ENCODE assay signal across 8 cellular contexts in the genomic region with DNA sequence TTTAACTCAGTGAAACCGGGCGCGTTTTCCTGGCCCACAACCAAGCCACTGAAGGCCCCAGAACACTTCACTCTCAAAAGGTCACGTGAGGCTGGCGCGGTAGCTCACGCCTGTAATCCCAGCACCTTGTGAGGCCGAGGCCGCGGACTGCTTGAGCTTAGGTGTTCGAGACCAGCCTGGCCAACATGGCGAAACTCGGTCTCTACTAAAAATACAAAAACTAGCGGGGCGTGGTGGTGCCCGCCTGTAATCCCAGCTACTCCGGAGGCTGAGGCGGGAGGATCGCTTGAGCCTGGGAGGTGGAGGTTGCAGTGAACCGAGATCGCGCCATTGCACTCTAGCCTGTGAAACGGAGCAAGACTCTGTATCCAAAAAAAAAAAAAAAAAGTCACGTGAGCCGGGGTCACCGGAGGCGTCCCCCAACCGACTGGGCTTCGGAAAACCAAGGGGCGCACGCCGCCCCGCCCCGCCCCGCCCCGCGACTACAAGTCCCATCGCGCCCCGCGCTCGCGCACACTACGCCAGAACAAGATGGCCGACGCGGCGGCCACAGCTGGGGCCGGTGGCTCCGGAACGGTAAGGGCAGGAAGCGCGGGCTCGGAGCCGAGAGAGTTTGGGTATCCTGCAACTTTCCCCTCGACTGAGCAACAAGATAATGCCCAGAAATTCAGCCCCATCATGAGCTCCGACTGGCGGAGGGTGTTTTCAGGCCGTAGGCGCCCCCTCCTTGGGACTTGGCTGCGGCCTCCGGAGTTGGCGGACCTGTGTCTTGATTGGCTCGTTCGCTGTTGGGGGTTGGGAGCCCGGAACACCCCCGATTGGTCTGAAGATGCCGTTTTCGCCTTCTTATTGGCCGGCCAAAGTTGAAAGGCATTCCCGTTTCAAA. TPM values are rescaled to one million over a fixed set of nuclear protein-coding genes. Genes with fewer than 3 reads are reported as not detected.
DNase-seq lines count a peak whose midpoint lies in the region; ATAC-seq and TF ChIP-seq lines count a peak whose summit lies in the region.

A gene with protein sequence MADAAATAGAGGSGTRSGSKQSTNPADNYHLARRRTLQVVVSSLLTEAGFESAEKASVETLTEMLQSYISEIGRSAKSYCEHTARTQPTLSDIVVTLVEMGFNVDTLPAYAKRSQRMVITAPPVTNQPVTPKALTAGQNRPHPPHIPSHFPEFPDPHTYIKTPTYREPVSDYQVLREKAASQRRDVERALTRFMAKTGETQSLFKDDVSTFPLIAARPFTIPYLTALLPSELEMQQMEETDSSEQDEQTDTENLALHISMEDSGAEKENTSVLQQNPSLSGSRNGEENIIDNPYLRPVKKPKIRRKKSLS (plus strand): TSS at position 514 of the 886 bp plus-strand sequence. CDS start 18 bp downstream, at position 532.

- H3K9me3 Mint-ChIP-seq in Caco-2 (ENCODE audit: unreplicated experiment): no peaks in the 10 kb centered on the region
- H3K9me3 Mint-ChIP-seq in activated CD8-positive, alpha-beta memory T cell treated with anti-CD3 and anti-CD28 coated beads, Interleukin-2, amount 10 ng/mL, durations not matched to agents 7 days and 5 days (ENCODE audit: low read depth): no peaks in the 10 kb centered on the region
- no peaks in the 10 kb centered on the region for H3K9me3 Mint-ChIP-seq in endodermal cell

- H3K36me3 Mint-ChIP-seq in Caco-2 (ENCODE audit: insufficient read depth, unreplicated experiment) (peaks cover 31% of the 10 kb centered on the region), endodermal cell (ENCODE audit: low read depth) (peaks cover 22% of the 10 kb centered on the region)
- peaks cover 27% of the 10 kb centered on the region for H3K36me3 Mint-ChIP-seq in activated CD8-positive, alpha-beta memory T cell treated with anti-CD3 and anti-CD28 coated beads, Interleukin-2, amount 10 ng/mL, durations not matched to agents 7 days and 5 days

- peaks cover 2% of the 10 kb centered on the region for H3K36me3 ChIP-seq in Caco-2 (ENCODE audit: control insufficient read depth, insufficient read depth, low read length)
- peaks cover 34% of the 10 kb centered on the region for H3K36me3 ChIP-seq in HUES48 (ENCODE audit: control insufficient read depth, insufficient read depth, low read length)
- peaks cover 20% of the 10 kb centered on the region for H3K36me3 ChIP-seq in NT2/D1 (ENCODE audit: insufficient read depth, insufficient read length, low read length)
- H3K36me3 ChIP-seq in endodermal cell (ENCODE audit: control insufficient read depth, insufficient read depth, low read length): peaks cover 15% of the 10 kb centered on the region

- DNase-seq in Caco-2: peak; percentile 92 to 93
- DNase-seq in NT2/D1 (ENCODE audit: low read depth, low spot score): peak; percentile 79
- peak; percentile 96 for DNase-seq in activated CD8-positive, alpha-beta memory T cell treated with anti-CD3 and anti-CD28 coated beads, Interleukin-2, amount 10 ng/mL, durations not matched to agents 7 days and 5 days
- DNase-seq in endodermal cell: peak; percentile 96
- peak; percentile 97 for DNase-seq in mesenteric fat pad (ENCODE audit: low spot score)
- DNase-seq in stimulated activated CD8-positive, alpha-beta memory T cell treated with anti-CD3 and anti-CD28 coated beads, Interleukin-15, amount 100 ng/mL, for 24 hours (ENCODE audit: low read depth): peak; percentile 77

- BruUV-seq in Caco-2 (replicated peaks; lab: Mats Ljungman, UMichigan): TSS peak; percentile 16

- POLR2A ChIA-PET in Caco-2 (lab: Charles Lee): interaction anchor here (0.6 to 1.3 kb wide), 9 partner anchors 8 to 978 kb away, joined by 3 to 9 read pairs (median 3); a partner anchor contains a TSS

- intact Hi-C loops in Caco-2 (cut with micrococcal nuclease; ENCODE audit: unreplicated experiment): no loop called here

- TF ChIP-seq CTCF in Caco-2 (IDR thresholded peaks at IDR 0.05; ENCODE audit: insufficient read depth in 1 of 2, low read depth in 1 of 2, low read length in 1 of 2, severe bottlenecking in 1 of 2, unreplicated experiment in 1 of 2): no peak
- TF ChIP-seq CTCF in endodermal cell (conservative IDR thresholded peaks at IDR 0.05): no peak

- H3K27ac ChIP-seq in HUES48 (ENCODE audit: low read depth, low read length): peak within 1 kb of the TSS; percentile 97
- H3K27ac ChIP-seq in endodermal cell (ENCODE audit: low read depth, low read length): peak within 1 kb of the TSS; percentile 93

- H3K4me1 ChIP-seq in Caco-2 (peaks cover 14% of the 10 kb centered on the region; the same call in 1 of the 2 replicates), HUES48 (ENCODE audit: control insufficient read depth, insufficient read depth, low read length) (peaks cover 11% of the 10 kb centered on the region), NT2/D1 (ENCODE audit: insufficient read depth, insufficient read length) (peaks cover 9% of the 10 kb centered on the region), endodermal cell (ENCODE audit: control insufficient read depth, insufficient read depth, low read length) (no peaks in the 10 kb centered on the region)

- peak; percentile 71 for ATAC-seq in GM21390 (IDR thresholded peaks at IDR 0.05; ENCODE audit: unreplicated experiment)
- ATAC-seq in activated CD8-positive, alpha-beta memory T cell treated with anti-CD3 and anti-CD28 coated beads, Interleukin-2, amount 10 ng/mL, durations not matched to agents 7 days and 5 days: peak; percentile 82

- no peaks in the 10 kb centered on the region for H3K27me3 Mint-ChIP-seq in Caco-2 (ENCODE audit: insufficient read depth, unreplicated experiment)
- no peaks in the 10 kb centered on the region for H3K27me3 Mint-ChIP-seq in activated CD8-positive, alpha-beta memory T cell treated with anti-CD3 and anti-CD28 coated beads, Interleukin-2, amount 10 ng/mL, durations not matched to agents 7 days and 5 days
- peaks cover 50% of the 10 kb centered on the region for H3K27me3 Mint-ChIP-seq in endodermal cell (ENCODE audit: insufficient read depth)

- H3K4me3 ChIP-seq in Caco-2 (ENCODE audit: low read depth, low read length) (peak within 1 kb of the TSS; percentile 71), HUES48 (ENCODE audit: low read depth, low read length) (peak within 1 kb of the TSS; percentile 92), NT2/D1 (ENCODE audit: insufficient read length, low read depth) (peak within 1 kb of the TSS; percentile 86), endodermal cell (ENCODE audit: low read length) (peak within 1 kb of the TSS; percentile 98)

- H3K4me1 Mint-ChIP-seq in Caco-2 (ENCODE audit: low read depth, unreplicated experiment) (no peaks in the 10 kb centered on the region), endodermal cell (peaks cover 14% of the 10 kb centered on the region)
- H3K4me1 Mint-ChIP-seq in activated CD8-positive, alpha-beta memory T cell treated with anti-CD3 and anti-CD28 coated beads, Interleukin-2, amount 10 ng/mL, durations not matched to agents 7 days and 5 days: peaks cover 68% of the 10 kb centered on the region

- H3K4me3 Mint-ChIP-seq in Caco-2 (ENCODE audit: unreplicated experiment) (peak within 1 kb of the TSS; percentile 95), endodermal cell (peak within 1 kb of the TSS; percentile 91)
- H3K4me3 Mint-ChIP-seq in activated CD8-positive, alpha-beta memory T cell treated with anti-CD3 and anti-CD28 coated beads, Interleukin-2, amount 10 ng/mL, durations not matched to agents 7 days and 5 days: peak within 1 kb of the TSS; percentile 94

- H3K27ac Mint-ChIP-seq in Caco-2 (ENCODE audit: unreplicated experiment): peak within 1 kb of the TSS; percentile 98
- peak within 1 kb of the TSS; percentile 98 for H3K27ac Mint-ChIP-seq in activated CD8-positive, alpha-beta memory T cell treated with anti-CD3 and anti-CD28 coated beads, Interleukin-2, amount 10 ng/mL, durations not matched to agents 7 days and 5 days
- peak within 1 kb of the TSS; percentile 99 for H3K27ac Mint-ChIP-seq in endodermal cell

- WGBS in endodermal cell (ENCODE audit: insufficient coverage in 1 of 2, insufficient read length in 1 of 2), 2 experiments: 24 to 29% methylated on average over 50 to 71 of the region's 71 CpGs

- CTCF ChIA-PET in Caco-2 (lab: Charles Lee): interaction anchor here (0.5 to 2.1 kb wide), 10 partner anchors 21 to 733 kb away, joined by 3 to 13 read pairs (median 4); a partner anchor contains a TSS
- CTCF ChIA-PET in activated CD8-positive, alpha-beta memory T cell treated with anti-CD3 and anti-CD28 coated beads, Interleukin-2, amount 10 ng/mL, durations not matched to agents 7 days and 5 days (lab: Charles Lee): interaction anchor here (0.6 to 17.3 kb wide), 18 partner anchors 10 to 514 kb away, joined by 3 to 420 read pairs (median 4); a partner anchor contains a TSS

- peak within 1 kb of the TSS; percentile 97 for H3K9ac ChIP-seq in HUES48 (ENCODE audit: low read depth, low read length)
- peak within 1 kb of the TSS; percentile 94 for H3K9ac ChIP-seq in NT2/D1 (ENCODE audit: insufficient read length, low read depth)
- H3K9ac ChIP-seq in endodermal cell (ENCODE audit: extremely low read depth, low read length, poor library complexity, severe bottlenecking): peak within 1 kb of the TSS; percentile 94

- H3K27me3 ChIP-seq in Caco-2 (replicated peaks; ENCODE audit: control insufficient read depth, insufficient read depth, low read length): no peaks in the 10 kb centered on the region
- H3K27me3 ChIP-seq in HUES48 (ENCODE audit: control insufficient read depth, insufficient read depth, low read length): peaks cover 47% of the 10 kb centered on the region
- peaks cover 42% of the 10 kb centered on the region for H3K27me3 ChIP-seq in NT2/D1 (ENCODE audit: insufficient read depth, insufficient read length)
- peaks cover 44% of the 10 kb centered on the region for H3K27me3 ChIP-seq in endodermal cell (ENCODE audit: control insufficient read depth, insufficient read depth, low read length, poor library complexity, severe bottlenecking)

- no peaks in the 10 kb centered on the region for H3K9me3 ChIP-seq in Caco-2
- H3K9me3 ChIP-seq in HUES48 (ENCODE audit: control insufficient read depth, insufficient read depth, low read length): no peaks in the 10 kb centered on the region
- no peaks in the 10 kb centered on the region for H3K9me3 ChIP-seq in NT2/D1 (ENCODE audit: insufficient read depth, low read length)
- H3K9me3 ChIP-seq in endodermal cell (ENCODE audit: control insufficient read depth, low read length): no peaks in the 10 kb centered on the region

RNA-seq across cellular contexts. Expression of the gene that starts here (rescaled TPM):
- total RNA-seq in Caco-2 (2022): 35.0 and 37.7 TPM in 2 replicates
- 10 to 100 TPM; 50.9 to 53.2 TPM for total RNA-seq in activated CD8-positive, alpha-beta memory T cell treated with anti-CD3 and anti-CD28 coated beads, Interleukin-2, amount 10 ng/mL, durations not matched to agents 7 days and 5 days
- total RNA-seq in endodermal cell: 10 to 100 TPM; 27.9 to 31.0 TPM
- polyA plus RNA-seq in endodermal cell (2013, experiment 1 of 2): 21.5 TPM
- polyA plus RNA-seq in endodermal cell (2013, experiment 2 of 2): 19.4 TPM
- total RNA-seq in mesenteric fat pad: 36.8 TPM

Comparison
In these comparisons a context has a peak if more than half of its experiments do, and no peak if none do; other contexts are left out.
1. Peak in every context shown above with its lines: DNase-seq, ATAC-seq, H3K4me3 ChIP-seq and H3K27ac ChIP-seq.